8 cellular contexts compared by ENCODE assay signal in genomic region chr9:133334888-133335287, GRCh38. TPM values are rescaled to one million over a fixed set of nuclear protein-coding genes. Genes with fewer than 3 reads are reported as not detected.
DNase-seq lines count a peak whose midpoint lies in the region; ATAC-seq and TF ChIP-seq lines count a peak whose summit lies in the region.
"Not testable (repeated sequence)": the region's sequence is repeated elsewhere in the genome, so short reads cannot be mapped to it uniquely, and the experiment has no call there.

No MANE protein-coding gene starts in this region.

- H3K79me2 ChIP-seq in OCI-LY1 (ENCODE audit: insufficient read depth, low read length), result peaks cover 13% of the 10 kb centered on the region

- H3K9me3 ChIP-seq in OCI-LY1 (ENCODE audit: low read length); breast epithelium; sigmoid colon; vagina: not testable (repeated sequence)

- not testable (repeated sequence) for H4K20me1 ChIP-seq in OCI-LY1 (ENCODE audit: insufficient read depth, low read length)

- H3K36me3 Mint-ChIP-seq in activated CD8-positive, alpha-beta T cell treated with anti-CD3 and anti-CD28 coated beads, Interleukin-2, amount 10 ng/mL, durations not matched to agents 7 days and 5 days (ENCODE audit: low read depth), result peaks cover 72% of the 10 kb centered on the region
- H3K36me3 Mint-ChIP-seq in mesothelial cell of epicardium, result peaks cover 20% of the 10 kb centered on the region

- not testable (repeated sequence) for H3K9me3 Mint-ChIP-seq in activated CD8-positive, alpha-beta T cell treated with anti-CD3 and anti-CD28 coated beads, Interleukin-2, amount 10 ng/mL, durations not matched to agents 7 days and 5 days (ENCODE audit: insufficient read depth); mesothelial cell of epicardium

- peak overlapping the region; percentile 96 for H3K27ac Mint-ChIP-seq in activated CD8-positive, alpha-beta T cell treated with anti-CD3 and anti-CD28 coated beads, Interleukin-2, amount 10 ng/mL, durations not matched to agents 7 days and 5 days
- peak overlapping the region; percentile 43 for H3K27ac Mint-ChIP-seq in mesothelial cell of epicardium

- POLR2A ChIA-PET in activated CD8-positive, alpha-beta T cell treated with anti-CD3 and anti-CD28 coated beads, Interleukin-2, amount 10 ng/mL, durations not matched to agents 7 days and 5 days (lab: Charles Lee), result interaction anchor here (0.9 to 3.8 kb wide), 3 partner anchors 14 to 39 kb away, joined by 5 to 21 read pairs (median 7); partner anchors contain the start of genes MED22 and RPL7A

- H3K27me3 ChIP-seq in OCI-LY1 (ENCODE audit: insufficient read depth, low read length); breast epithelium; sigmoid colon; vagina: not testable (repeated sequence)

- H3K4me3 ChIP-seq in GM12865 (ENCODE audit: low read depth, low read length) (peak overlapping the region; percentile 98), OCI-LY1 (ENCODE audit: low read depth, low read length, poor library complexity, severe bottlenecking) (peak overlapping the region; percentile 86), breast epithelium (peak overlapping the region; percentile 88 to 93 (median 88)), foreskin fibroblast (ENCODE audit: low read depth in 1 of 2, low read length in 2 of 2) (peak overlapping the region; percentile 91 to 93), sigmoid colon (peak overlapping the region; percentile 84 to 94 (median 88)), vagina (peak overlapping the region; percentile 84 to 91)

- H3F3A ChIP-seq in OCI-LY1 (ENCODE audit: insufficient read depth, low read length), result not testable (repeated sequence)

- peak overlapping the region; percentile 76 for H3K4me2 ChIP-seq in OCI-LY1 (ENCODE audit: low read length)

- TF ChIP-seq POLR2A in breast epithelium (IDR thresholded peaks at IDR 0.05); sigmoid colon (IDR thresholded peaks at IDR 0.05); vagina (IDR thresholded peaks at IDR 0.05): not testable (repeated sequence)

- H3K4me1 ChIP-seq in OCI-LY1 (ENCODE audit: insufficient read depth, low read length, severe bottlenecking) (peaks cover 23% of the 10 kb centered on the region), breast epithelium (peaks cover 0 to 12% of the 10 kb centered on the region in 2 donors), sigmoid colon (peaks cover 0 to 28% (median 25%) of the 10 kb centered on the region in 4 donors), vagina (peaks cover 31% of the 10 kb centered on the region)

- H3K9me2 ChIP-seq in OCI-LY1 (ENCODE audit: low read depth, low read length), result not testable (repeated sequence)

- peak overlapping the region; percentile 97 for H3K4me3 Mint-ChIP-seq in activated CD8-positive, alpha-beta T cell treated with anti-CD3 and anti-CD28 coated beads, Interleukin-2, amount 10 ng/mL, durations not matched to agents 7 days and 5 days
- H3K4me3 Mint-ChIP-seq in mesothelial cell of epicardium, result peak overlapping the region; percentile 92

- H3K27me3 Mint-ChIP-seq in activated CD8-positive, alpha-beta T cell treated with anti-CD3 and anti-CD28 coated beads, Interleukin-2, amount 10 ng/mL, durations not matched to agents 7 days and 5 days (ENCODE audit: low read depth); mesothelial cell of epicardium (ENCODE audit: low read depth): not testable (repeated sequence)

- H3K4me1 Mint-ChIP-seq in activated CD8-positive, alpha-beta T cell treated with anti-CD3 and anti-CD28 coated beads, Interleukin-2, amount 10 ng/mL, durations not matched to agents 7 days and 5 days (ENCODE audit: low read depth), result peaks cover 50% of the 10 kb centered on the region
- not testable (repeated sequence) for H3K4me1 Mint-ChIP-seq in mesothelial cell of epicardium

- WGBS in sigmoid colon, 2 donors, result 26 to 69% methylated on average over 11 of the region's 11 CpGs

- not testable (repeated sequence) for H3K27ac ChIP-seq in OCI-LY1 (ENCODE audit: low read depth, low read length, poor library complexity, severe bottlenecking); breast epithelium; sigmoid colon; vagina

- peak overlapping the region; percentile 82 for H3K9ac ChIP-seq in OCI-LY1 (ENCODE audit: low read length)

- TF ChIP-seq CTCF in GM12865 (IDR thresholded peaks at IDR 0.05; ENCODE audit: insufficient read depth, low read depth, low read length, missing control alignments); OCI-LY1 (IDR thresholded peaks at IDR 0.05; ENCODE audit: low read length); breast epithelium (IDR thresholded peaks at IDR 0.05); foreskin fibroblast (IDR thresholded peaks at IDR 0.05; ENCODE audit: low read depth, low read length); mesothelial cell of epicardium (IDR thresholded peaks at IDR 0.05; ENCODE audit: unreplicated experiment); sigmoid colon (IDR thresholded peaks at IDR 0.05); vagina (IDR thresholded peaks at IDR 0.05): not testable (repeated sequence)

- H2AFZ ChIP-seq in OCI-LY1 (ENCODE audit: low read length), result not testable (repeated sequence)

- H3K36me3 ChIP-seq in OCI-LY1 (ENCODE audit: insufficient read depth, low read length) (peaks cover 65% of the 10 kb centered on the region), sigmoid colon (peaks cover 34 to 68% (median 39%) of the 10 kb centered on the region in 4 donors), vagina (peaks cover 0 to 42% of the 10 kb centered on the region in 2 donors)
- not testable (repeated sequence) for H3K36me3 ChIP-seq in breast epithelium

- ATAC-seq in activated CD8-positive, alpha-beta T cell treated with anti-CD3 and anti-CD28 coated beads, Interleukin-2, amount 10 ng/mL, durations not matched to agents 7 days and 5 days, result not testable (repeated sequence)

- not testable (repeated sequence) for TF ChIP-seq EP300 in sigmoid colon (IDR thresholded peaks at IDR 0.05)

- CTCF ChIA-PET in activated CD8-positive, alpha-beta T cell treated with anti-CD3 and anti-CD28 coated beads, Interleukin-2, amount 10 ng/mL, durations not matched to agents 7 days and 5 days (lab: Charles Lee), result interaction anchor here (0.6 to 2.4 kb wide), 7 partner anchors 21 to 148 kb away, joined by 3 to 13 read pairs (median 4); partner anchors contain the start of genes SURF1 and SURF2

- not testable (repeated sequence) for DNase-seq in GM12865 (ENCODE audit: low read depth); activated CD8-positive, alpha-beta T cell treated with anti-CD3 and anti-CD28 coated beads, Interleukin-2, amount 10 ng/mL, durations not matched to agents 7 days and 5 days; breast epithelium (ENCODE audit: low spot score in 2 of 2); foreskin fibroblast; mesothelial cell of epicardium (ENCODE audit: low spot score in 2 of 2, unreplicated experiment in 2 of 2); vagina (ENCODE audit: extremely low spot score in 2 of 2)
- DNase-seq in sigmoid colon, result peak; percentile 48

- intact Hi-C loops in breast epithelium (cut with DNase I; ENCODE audit: low total_unique reads); vagina (cut with DNase I): not testable (repeated sequence)
- intact Hi-C loops in sigmoid colon (cut with DNase I), result loop anchor here (10.0 kb wide), 1 partner anchor 310 kb away; no protein-coding TSS in a partner anchor

RNA-seq across cellular contexts. Expression of gene SURF6, which starts 1.1 kb away (rescaled TPM):
- 10 to 100 TPM; 20.1 to 21.4 TPM for total RNA-seq in activated CD8-positive, alpha-beta T cell treated with anti-CD3 and anti-CD28 coated beads, Interleukin-2, amount 10 ng/mL, durations not matched to agents 7 days and 5 days
- total RNA-seq in breast epithelium, result 10 to 100 TPM; 12.8 to 29.0 (median 23.3) TPM
- 22.8 to 25.6 TPM (median 24.9 TPM) in 3 replicates for total RNA-seq in mesothelial cell of epicardium
- total RNA-seq in sigmoid colon, result 10 to 100 TPM; 13.9 to 20.1 (median 16.2) TPM
- 10 to 100 TPM; 22.8 to 43.1 (median 24.3) TPM for polyA plus RNA-seq in sigmoid colon
- total RNA-seq in vagina, result 12.8 TPM

RNA-seq across cellular contexts. Expression of gene MED22, which starts 13.0 kb away (rescaled TPM):
- 10 to 100 TPM; 29.1 to 29.6 TPM for total RNA-seq in activated CD8-positive, alpha-beta T cell treated with anti-CD3 and anti-CD28 coated beads, Interleukin-2, amount 10 ng/mL, durations not matched to agents 7 days and 5 days
- total RNA-seq in breast epithelium (10 to 100 TPM; 19.2 to 32.2 (median 31.1) TPM), mesothelial cell of epicardium (35.1 to 39.4 TPM (median 36.0 TPM) in 3 replicates), sigmoid colon (10 to 100 TPM; 17.2 to 31.3 (median 28.4) TPM), vagina (32.9 TPM)
- polyA plus RNA-seq in sigmoid colon, result 10 to 100 TPM in 2 of 3 donors, 1 to 10 TPM in 1; 8.4 to 23.7 (median 11.8) TPM

RNA-seq across cellular contexts. Expression of gene RPL7A, which starts 13.1 kb away (rescaled TPM):
- 1,000 to 10,000 TPM; 1,894 to 1,933 TPM for total RNA-seq in activated CD8-positive, alpha-beta T cell treated with anti-CD3 and anti-CD28 coated beads, Interleukin-2, amount 10 ng/mL, durations not matched to agents 7 days and 5 days
- 1,000 to 10,000 TPM; 2,020 to 2,813 (median 2,212) TPM for total RNA-seq in breast epithelium
- 2,220 to 2,356 TPM (median 2,311 TPM) in 3 replicates for total RNA-seq in mesothelial cell of epicardium
- 1,000 to 10,000 TPM; 2,027 to 2,561 (median 2,271) TPM for total RNA-seq in sigmoid colon
- 1,000 to 10,000 TPM; 2,364 to 4,020 (median 2,962) TPM for polyA plus RNA-seq in sigmoid colon
- 1,889 TPM for total RNA-seq in vagina

RNA-seq across cellular contexts. Expression of gene SURF1, which starts 21.4 kb away (rescaled TPM):
- total RNA-seq in activated CD8-positive, alpha-beta T cell treated with anti-CD3 and anti-CD28 coated beads, Interleukin-2, amount 10 ng/mL, durations not matched to agents 7 days and 5 days, result 10 to 100 TPM; 37.4 to 39.1 TPM
- total RNA-seq in breast epithelium, result 10 to 100 TPM; 45.9 to 61.4 (median 46.8) TPM
- total RNA-seq in mesothelial cell of epicardium, result 29.4 to 31.4 TPM (median 30.0 TPM) in 3 replicates
- total RNA-seq in sigmoid colon, result 10 to 100 TPM; 33.8 to 98.7 (median 75.7) TPM
- 10 to 100 TPM; 54.1 to 79.3 (median 59.0) TPM for polyA plus RNA-seq in sigmoid colon
- total RNA-seq in vagina, result 31.2 TPM

RNA-seq across cellular contexts. Expression of gene SURF2, which starts 21.5 kb away (rescaled TPM):
- 10 to 100 TPM; 18.4 to 20.7 TPM for total RNA-seq in activated CD8-positive, alpha-beta T cell treated with anti-CD3 and anti-CD28 coated beads, Interleukin-2, amount 10 ng/mL, durations not matched to agents 7 days and 5 days
- total RNA-seq in breast epithelium, result 10 to 100 TPM; 16.7 to 25.9 (median 25.2) TPM
- 10.3 to 12.7 TPM (median 12.1 TPM) in 3 replicates for total RNA-seq in mesothelial cell of epicardium
- 10 to 100 TPM; 10.2 to 32.3 (median 15.2) TPM for total RNA-seq in sigmoid colon
- polyA plus RNA-seq in sigmoid colon, result 10 to 100 TPM; 17.4 to 27.1 (median 19.9) TPM
- 19.9 TPM for total RNA-seq in vagina
